ENCODE assay signal across 1 cellular context in the genomic region with DNA sequence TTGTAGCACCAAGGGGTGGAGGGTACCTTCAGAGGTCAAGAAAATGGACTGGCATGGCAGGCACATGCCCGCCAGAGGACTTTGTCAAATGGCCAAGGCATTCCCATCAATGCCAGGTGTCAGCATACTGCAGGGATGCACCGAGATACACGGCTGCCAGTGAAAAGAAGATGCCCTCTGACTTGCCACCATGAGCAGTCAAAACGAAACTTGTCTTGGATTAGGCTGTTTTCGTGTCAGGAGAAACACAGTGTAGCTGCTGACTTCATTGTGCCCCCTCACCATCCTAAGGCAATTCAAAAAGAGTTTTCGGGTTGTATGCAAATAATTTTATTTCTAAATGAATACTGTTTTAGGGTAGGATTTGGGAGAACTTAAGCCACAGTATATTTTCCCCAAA.
TF ChIP-seq lines count a peak whose summit lies in the region.

No MANE protein-coding gene starts in this region.

TF ChIP-seq in GM12878, 131 proteins besides CTCF, POLR2A, EP300 and RAD21:
- TF ChIP-seq, protein P1, sequence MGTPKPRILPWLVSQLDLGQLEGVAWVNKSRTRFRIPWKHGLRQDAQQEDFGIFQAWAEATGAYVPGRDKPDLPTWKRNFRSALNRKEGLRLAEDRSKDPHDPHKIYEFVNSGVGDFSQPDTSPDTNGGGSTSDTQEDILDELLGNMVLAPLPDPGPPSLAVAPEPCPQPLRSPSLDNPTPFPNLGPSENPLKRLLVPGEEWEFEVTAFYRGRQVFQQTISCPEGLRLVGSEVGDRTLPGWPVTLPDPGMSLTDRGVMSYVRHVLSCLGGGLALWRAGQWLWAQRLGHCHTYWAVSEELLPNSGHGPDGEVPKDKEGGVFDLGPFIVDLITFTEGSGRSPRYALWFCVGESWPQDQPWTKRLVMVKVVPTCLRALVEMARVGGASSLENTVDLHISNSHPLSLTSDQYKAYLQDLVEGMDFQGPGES (IDR thresholded peaks at IDR 0.05): no peak
